ENCODE assay signal across 15 cellular contexts in genomic region chr16:59973966-59974365, GRCh38.
"Had no signal": no experiment of that assay in that cellular context is flagged by ENCODE, and none has a peak within 500 bp of the region (broad histone marks: within the 10 kb centered on the region; RNA-seq: fewer than 3 reads in every experiment).

No MANE protein-coding gene starts in this region.

- H3K4me1 ChIP-seq: body of pancreas, prostate gland, right lobe of liver, suprapubic skin had no signal

- H3K36me3 ChIP-seq: neutrophil, prostate gland, right lobe of liver, suprapubic skin had no signal

- DNase-seq: activated CD4-positive, alpha-beta T cell treated with anti-CD3 and anti-CD28 coated beads, Interleukin-2, amount 10 ng/mL, durations not matched to agents 24 days and 14 days; activated naive CD4-positive, alpha-beta T cell treated with anti-CD3 and anti-CD28 coated beads for 36 hours; body of pancreas; immature natural killer cell; left cardiac atrium; naive thymus-derived CD8-positive, alpha-beta T cell; right lobe of liver; stimulated activated CD4-positive, alpha-beta T cell treated with anti-CD3 and anti-CD28 coated beads, Interleukin-2, amount 100 ng/mL, for 24 hours; stimulated activated naive CD4-positive, alpha-beta T cell had no signal

- H3K4me3 ChIP-seq: body of pancreas, lung, prostate gland, right lobe of liver, suprapubic skin had no signal

- H3K27me3 Mint-ChIP-seq: activated CD4-positive, alpha-beta T cell treated with anti-CD3 and anti-CD28 coated beads, Interleukin-2, amount 10 ng/mL, durations not matched to agents 24 days and 14 days; dendritic cell treated with granulocyte-macrophage colony-stimulating factor and Interleukin-4, amounts not matched to agents 40 ng/mL and 50 ng/mL, for 4 days; naive thymus-derived CD8-positive, alpha-beta T cell; type B pancreatic cell had no signal

- H3K9me3 Mint-ChIP-seq: activated CD4-positive, alpha-beta T cell treated with anti-CD3 and anti-CD28 coated beads, Interleukin-2, amount 10 ng/mL, durations not matched to agents 24 days and 14 days; type B pancreatic cell had no signal

- H3K4me3 Mint-ChIP-seq: activated CD4-positive, alpha-beta T cell treated with anti-CD3 and anti-CD28 coated beads, Interleukin-2, amount 10 ng/mL, durations not matched to agents 24 days and 14 days; activated naive CD4-positive, alpha-beta T cell treated with anti-CD3 and anti-CD28 coated beads for 36 hours; dendritic cell treated with granulocyte-macrophage colony-stimulating factor and Interleukin-4, amounts not matched to agents 40 ng/mL and 50 ng/mL, for 4 days; immature natural killer cell; naive thymus-derived CD8-positive, alpha-beta T cell; type B pancreatic cell had no signal

- H3K27ac ChIP-seq: body of pancreas, neutrophil, prostate gland, right lobe of liver, suprapubic skin had no signal

- H3K27me3 ChIP-seq: body of pancreas, neutrophil, right lobe of liver, suprapubic skin had no signal

- H3K4me1 Mint-ChIP-seq: activated CD4-positive, alpha-beta T cell treated with anti-CD3 and anti-CD28 coated beads, Interleukin-2, amount 10 ng/mL, durations not matched to agents 24 days and 14 days; immature natural killer cell; naive thymus-derived CD8-positive, alpha-beta T cell had no signal

- H3K9me3 ChIP-seq: body of pancreas, neutrophil, prostate gland, right lobe of liver, suprapubic skin had no signal

- H3K27ac Mint-ChIP-seq: activated CD4-positive, alpha-beta T cell treated with anti-CD3 and anti-CD28 coated beads, Interleukin-2, amount 10 ng/mL, durations not matched to agents 24 days and 14 days; activated naive CD4-positive, alpha-beta T cell treated with anti-CD3 and anti-CD28 coated beads for 36 hours; dendritic cell treated with granulocyte-macrophage colony-stimulating factor and Interleukin-4, amounts not matched to agents 40 ng/mL and 50 ng/mL, for 4 days; immature natural killer cell; naive thymus-derived CD8-positive, alpha-beta T cell; type B pancreatic cell had no signal

- ATAC-seq: body of pancreas; left cardiac atrium; naive thymus-derived CD8-positive, alpha-beta T cell; right lobe of liver had no signal

- H3K36me3 Mint-ChIP-seq: type B pancreatic cell had no signal
